Comparison of ENCODE assay signal across 24 cellular contexts in the genomic region with DNA sequence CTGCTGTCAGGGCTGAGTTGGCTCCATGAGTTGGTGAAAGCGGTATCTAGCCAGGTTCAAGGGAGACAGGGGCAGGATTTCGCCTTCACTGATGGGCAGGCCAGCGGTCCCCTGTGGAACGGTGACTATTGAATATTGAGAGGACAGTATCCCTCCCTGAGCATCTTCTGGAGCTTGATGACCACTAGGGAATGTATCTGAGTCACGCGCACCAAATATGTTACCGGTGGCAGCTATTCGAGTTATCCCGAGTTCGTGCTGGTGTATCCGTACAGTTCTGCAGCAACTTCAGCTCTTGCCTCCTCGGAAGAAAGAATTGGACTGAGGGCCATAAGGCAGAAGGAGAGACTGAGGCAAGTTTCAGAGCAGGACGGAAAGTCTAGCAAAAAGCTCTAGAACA.
"Had no signal": no experiment of that assay in that cellular context is flagged by ENCODE, and none has a peak within 500 bp of the region (broad histone marks: within the 10 kb centered on the region; RNA-seq: fewer than 3 reads in every experiment).

No MANE protein-coding gene starts in this region.

- H3K4me1 Mint-ChIP-seq: neural progenitor cell had no signal

- H3K4me1 ChIP-seq: neural progenitor cell, parathyroid adenoma, prostate gland had no signal

- H3K36me3 ChIP-seq: neural progenitor cell, prostate gland, thyroid gland had no signal

- DNase-seq: dermis blood vessel endothelial cell; effector memory CD4-positive, alpha-beta T cell; erythroblast; esophagus squamous epithelium; foreskin melanocyte; glutamatergic neuron; left ventricle myocardium superior; lower lobe of right lung; natural killer cell; right cardiac atrium; sigmoid colon; stimulated activated CD4-positive, alpha-beta T cell treated with anti-CD3 and anti-CD28 coated beads, Interleukin-2, amount 100 ng/mL, for 24 hours; stimulated activated CD4-positive, alpha-beta T cell treated with anti-CD3 and anti-CD28 coated beads, Interleukin-4, amount 100 ng/mL, for 24 hours; stimulated activated naive CD4-positive, alpha-beta T cell treated with Interleukin-2 at 50 U/mL for 16 hours; stomach; thyroid gland; upper lobe of left lung had no signal

- H3K36me3 Mint-ChIP-seq: natural killer cell had no signal

- FAIRE-seq: colon, keratinocyte, urothelium cell line had no signal

- H3K4me2 ChIP-seq: neural progenitor cell had no signal

- H3K9me3 ChIP-seq: esophagus squamous epithelium, lower lobe of right lung, prostate gland, sigmoid colon, stomach, thyroid gland, upper lobe of left lung had no signal

- H3K27me3 ChIP-seq: esophagus squamous epithelium, neural progenitor cell, sigmoid colon, stomach, thyroid gland, upper lobe of left lung had no signal

- H3K9me3 Mint-ChIP-seq: natural killer cell; neural progenitor cell; stimulated activated effector memory CD8-positive, alpha-beta T cell treated with anti-CD3 and anti-CD28 coated beads, Interleukin-12 subunit alpha, Interleukin-12 subunit beta, amount 100 ng/mL, for 72 hours had no signal

- H3K79me2 ChIP-seq: parathyroid adenoma had no signal

- H3K4me3 ChIP-seq: esophagus squamous epithelium, lower lobe of right lung, neural progenitor cell, prostate gland, sigmoid colon, stomach, thyroid gland, upper lobe of left lung had no signal

- H2AFZ ChIP-seq: neural progenitor cell, parathyroid adenoma had no signal

- H3K27ac ChIP-seq: esophagus squamous epithelium, lower lobe of right lung, neural progenitor cell, parathyroid adenoma, prostate gland, sigmoid colon, stomach, thyroid gland, upper lobe of left lung had no signal

- H3K27ac Mint-ChIP-seq: natural killer cell; neural progenitor cell; stimulated activated effector memory CD8-positive, alpha-beta T cell treated with anti-CD3 and anti-CD28 coated beads, Interleukin-12 subunit alpha, Interleukin-12 subunit beta, amount 100 ng/mL, for 72 hours had no signal

- H3K9ac ChIP-seq: neural progenitor cell, parathyroid adenoma had no signal

- H3K4me3 Mint-ChIP-seq: natural killer cell; neural progenitor cell; stimulated activated effector memory CD8-positive, alpha-beta T cell treated with anti-CD3 and anti-CD28 coated beads, Interleukin-12 subunit alpha, Interleukin-12 subunit beta, amount 100 ng/mL, for 72 hours had no signal
